In the genomic region with DNA sequence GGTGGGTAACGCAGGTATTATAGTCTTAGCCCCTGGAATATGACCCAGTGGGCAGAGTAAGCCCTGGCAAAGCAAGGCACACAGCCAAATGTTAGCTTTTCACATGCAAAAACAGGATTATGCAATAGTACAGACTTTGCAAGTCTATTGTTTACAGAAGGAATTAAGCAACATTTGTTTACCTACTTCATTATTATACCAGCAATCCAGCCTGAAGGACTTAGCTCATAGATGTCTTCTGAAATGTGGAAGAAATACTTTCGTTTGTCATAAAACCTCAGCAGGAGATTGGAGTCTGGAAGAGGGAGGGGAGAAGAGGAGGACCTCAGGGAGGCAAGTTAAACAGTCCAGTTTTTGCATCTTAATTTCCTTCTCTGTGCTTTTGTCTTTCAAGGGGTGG, we compare ENCODE assay signal across 16 cellular contexts.
DNase-seq lines count a peak whose midpoint lies in the region; ATAC-seq, FAIRE-seq and TF ChIP-seq lines count a peak whose summit lies in the region.
"Had no signal": no experiment of that assay in that cellular context is flagged by ENCODE, and none has a peak within 500 bp of the region (broad histone marks: within the 10 kb centered on the region; RNA-seq: fewer than 3 reads in every experiment).

No MANE protein-coding gene starts in this region.

- H3K9me3 Mint-ChIP-seq in GM23338, result peaks cover 13% of the 10 kb centered on the region
- H3K9me3 Mint-ChIP-seq: activated T-cell treated with anti-CD3 and anti-CD28 coated beads, Interleukin-2, amount 50 U/mL, for 24 hours had no signal

- no peaks in the 10 kb centered on the region for H3K27me3 Mint-ChIP-seq in GM23338 (ENCODE audit: insufficient read depth, low read depth, poor library complexity)
- H3K27me3 Mint-ChIP-seq: activated T-cell treated with anti-CD3 and anti-CD28 coated beads, Interleukin-2, amount 50 U/mL, for 24 hours had no signal

- H3K9ac ChIP-seq in Karpas-422 (ENCODE audit: low read length), result no peak overlapping the region

- peaks cover 9% of the 10 kb centered on the region; the same call in 1 of the 2 replicates for H3K9me2 ChIP-seq in GM23338 (ENCODE audit: insufficient read depth)
- H3K9me2 ChIP-seq in Karpas-422 (replicated peaks; ENCODE audit: insufficient read depth, low read length), result no peaks in the 10 kb centered on the region

- H3K79me2 ChIP-seq in GM23338 (replicated peaks; ENCODE audit: insufficient read depth) (no peaks in the 10 kb centered on the region), Karpas-422 (ENCODE audit: low read length) (no peaks in the 10 kb centered on the region)

- H3K27ac ChIP-seq in GM23338 (ENCODE audit: low read depth) (no peak overlapping the region), body of pancreas (peak overlapping the region in 1 of 4 donors; percentile 39), lower lobe of right lung (no peak overlapping the region), Karpas-422 (ENCODE audit: low read length) (no peak overlapping the region)
- H3K27ac ChIP-seq: SK-N-MC, tibial artery had no signal

- no peak for FAIRE-seq in GM19239 (lab: Jason Lieb, UNC)

- H4K20me1 ChIP-seq in GM23338 (replicated peaks; ENCODE audit: insufficient read depth) (no peaks in the 10 kb centered on the region), Karpas-422 (ENCODE audit: insufficient read depth, low read depth, low read length) (no peaks in the 10 kb centered on the region)

- H3K4me3 Mint-ChIP-seq in GM23338, result peak overlapping the region; percentile 3; the same call in 1 of the 3 replicates
- H3K4me3 Mint-ChIP-seq: activated T-cell treated with anti-CD3 and anti-CD28 coated beads, Interleukin-2, amount 50 U/mL, for 24 hours had no signal

- peaks cover 39% of the 10 kb centered on the region for H3K4me1 Mint-ChIP-seq in GM23338

- intact Hi-C loops in body of pancreas (cut with DNase I) (no loop called here), lower lobe of right lung (cut with DNase I) (no loop called here), posterior vena cava (cut with DNase I) (no loop called here)

- ATAC-seq in GM23338, result peak; percentile 60
- peak; percentile 86 for ATAC-seq in body of pancreas
- peak; percentile 65 to 79 for ATAC-seq in lower lobe of right lung
- no peak for ATAC-seq in HG03159 (IDR thresholded peaks at IDR 0.05; ENCODE audit: unreplicated experiment)

- DNase-seq in GM23338 (ENCODE audit: low spot score), result peak; percentile 29
- peak; percentile 76 for DNase-seq in LNCaP clone FGC (ENCODE audit: low read depth)
- peak; percentile 34 to 60 (median 50) for DNase-seq in body of pancreas
- DNase-seq in lower lobe of right lung, result no peak
- DNase-seq in posterior vena cava (ENCODE audit: low spot score), result no peak
- no peak for DNase-seq in Karpas-422
- DNase-seq in GM19239 (ENCODE audit: insufficient read length, low spot score), result no peak
- DNase-seq: activated CD4-positive, alpha-beta T cell treated with anti-CD3 and anti-CD28 coated beads for 1 hour; activated T-cell treated with anti-CD3 and anti-CD28 coated beads, Interleukin-2, amount 50 U/mL, for 24 hours; amniotic stem cell; dermis blood vessel endothelial cell; foreskin melanocyte; NK-92 treated with Interleukin-12 subunit alpha and Interleukin-12 subunit beta, amount 100 ng/mL, for 24 hours; tibial artery had no signal

- WGBS in body of pancreas, 2 donors, result 7 to 17% methylated on average over 2 of the region's 2 CpGs

- peaks cover 52% of the 10 kb centered on the region for H3K4me1 ChIP-seq in GM23338 (ENCODE audit: insufficient read depth)
- H3K4me1 ChIP-seq in body of pancreas, result peaks cover 10% of the 10 kb centered on the region
- H3K4me1 ChIP-seq in lower lobe of right lung, result no peaks in the 10 kb centered on the region
- no peaks in the 10 kb centered on the region for H3K4me1 ChIP-seq in Karpas-422 (ENCODE audit: low read length)
- H3K4me1 ChIP-seq: tibial artery had no signal

- H3K36me3 ChIP-seq in GM23338 (ENCODE audit: insufficient read depth) (no peaks in the 10 kb centered on the region), body of pancreas (replicated peaks in 1 of 2; ENCODE audit: insufficient read depth in 1 of 2, low read depth in 2 of 2) (no peaks in the 10 kb centered on the region), lower lobe of right lung (no peaks in the 10 kb centered on the region), Karpas-422 (ENCODE audit: insufficient read depth, low read length) (no peaks in the 10 kb centered on the region)
- H3K36me3 ChIP-seq: tibial artery had no signal

- TF ChIP-seq CTCF in GM23338 (conservative IDR thresholded peaks at IDR 0.05; ENCODE audit: low read depth in 2 of 2) (no peak), LNCaP clone FGC (IDR thresholded peaks at IDR 0.05; ENCODE audit: control insufficient read depth, extremely low read depth, insufficient read depth) (no peak), body of pancreas (IDR thresholded peaks at IDR 0.05) (no peak), lower lobe of right lung (IDR thresholded peaks at IDR 0.05) (no peak)

- peaks cover 13% of the 10 kb centered on the region for H3K36me3 Mint-ChIP-seq in GM23338 (ENCODE audit: low read depth)

- H3K9me3 ChIP-seq in body of pancreas (no peaks in the 10 kb centered on the region), lower lobe of right lung (no peaks in the 10 kb centered on the region), Karpas-422 (ENCODE audit: low read length) (no peaks in the 10 kb centered on the region)
- H3K9me3 ChIP-seq: tibial artery had no signal

- H3F3A ChIP-seq in GM23338 (replicated peaks; ENCODE audit: low read depth), result no peaks in the 10 kb centered on the region

- H2AFZ ChIP-seq in GM23338 (no peak overlapping the region), Karpas-422 (ENCODE audit: low read length) (no peak overlapping the region)

- no peak for TF ChIP-seq POLR2A in body of pancreas (IDR thresholded peaks at IDR 0.05)

- H3K4me3 ChIP-seq in GM23338, result no peak overlapping the region
- peak overlapping the region; percentile 14; the same call in 1 of the 2 replicates for H3K4me3 ChIP-seq in LNCaP clone FGC (ENCODE audit: low read depth, low read length)
- no peak overlapping the region for H3K4me3 ChIP-seq in body of pancreas
- H3K4me3 ChIP-seq in lower lobe of right lung, result no peak overlapping the region
- no peak overlapping the region for H3K4me3 ChIP-seq in Karpas-422 (ENCODE audit: low read length)
- H3K4me3 ChIP-seq: SK-N-MC, tibial artery had no signal

- no peaks in the 10 kb centered on the region for H3K27me3 ChIP-seq in GM23338 (ENCODE audit: insufficient read depth)
- no peaks in the 10 kb centered on the region for H3K27me3 ChIP-seq in body of pancreas
- no peaks in the 10 kb centered on the region for H3K27me3 ChIP-seq in lower lobe of right lung (ENCODE audit: low read depth)
- no peaks in the 10 kb centered on the region for H3K27me3 ChIP-seq in Karpas-422 (ENCODE audit: low read length)
- H3K27me3 ChIP-seq: tibial artery had no signal

- peak overlapping the region; percentile 66 for H3K4me2 ChIP-seq in GM23338
- no peak overlapping the region for H3K4me2 ChIP-seq in Karpas-422 (ENCODE audit: low read depth, low read length, poor library complexity, severe bottlenecking)

- peak overlapping the region; percentile 13; the same call in 1 of the 2 replicates for H3K27ac Mint-ChIP-seq in GM23338
- H3K27ac Mint-ChIP-seq: activated T-cell treated with anti-CD3 and anti-CD28 coated beads, Interleukin-2, amount 50 U/mL, for 24 hours had no signal

TF ChIP-seq in GM23338, 12 proteins besides CTCF, POLR2A, EP300 and RAD21:
- TF ChIP-seq NANOG (IDR thresholded peaks at IDR 0.05; ENCODE audit: borderline replicate concordance), result peak; percentile 69
- TF ChIP-seq, protein P1, sequence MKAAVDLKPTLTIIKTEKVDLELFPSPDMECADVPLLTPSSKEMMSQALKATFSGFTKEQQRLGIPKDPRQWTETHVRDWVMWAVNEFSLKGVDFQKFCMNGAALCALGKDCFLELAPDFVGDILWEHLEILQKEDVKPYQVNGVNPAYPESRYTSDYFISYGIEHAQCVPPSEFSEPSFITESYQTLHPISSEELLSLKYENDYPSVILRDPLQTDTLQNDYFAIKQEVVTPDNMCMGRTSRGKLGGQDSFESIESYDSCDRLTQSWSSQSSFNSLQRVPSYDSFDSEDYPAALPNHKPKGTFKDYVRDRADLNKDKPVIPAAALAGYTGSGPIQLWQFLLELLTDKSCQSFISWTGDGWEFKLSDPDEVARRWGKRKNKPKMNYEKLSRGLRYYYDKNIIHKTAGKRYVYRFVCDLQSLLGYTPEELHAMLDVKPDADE (IDR thresholded peaks at IDR 0.05), result no peak

Comparison
In these comparisons a context has a peak if more than half of its experiments do, and no peak if none do; other contexts are left out.
1. DNase-seq: peak in GM23338 (single experiment), LNCaP clone FGC (single experiment) and body of pancreas (4 of 4); none in lower lobe of right lung (single experiment), posterior vena cava (single experiment), Karpas-422 (single experiment) and GM19239 (single experiment).